1 cellular context compared by ENCODE assay signal in genomic region chr17:75610103-75610984, GRCh38.
TF ChIP-seq lines count a peak whose summit lies in the region.

No MANE protein-coding gene starts in this region.

TF ChIP-seq in HepG2, 621 proteins besides CTCF, POLR2A, EP300 and RAD21 (continued from another document):
- no peak for TF ChIP-seq TCF12 (IDR thresholded peaks at IDR 0.05)
- no peak for TF ChIP-seq TCF12 (CRISPR knock-in tag; IDR thresholded peaks at IDR 0.05)
- TF ChIP-seq SIN3A (IDR thresholded peaks at IDR 0.05; ENCODE audit: borderline replicate concordance, low read depth, low read length), result peak; percentile 13; the same call in 1 of the 2 replicates
- TF ChIP-seq SMYD3 (CRISPR knock-in tag; IDR thresholded peaks at IDR 0.05), result no peak
- 0 out of 2 replicates have a peak, but pooled peaks have one; percentile 43 for TF ChIP-seq ZNF747 (CRISPR knock-in tag; IDR thresholded peaks at IDR 0.05; ENCODE audit: borderline replicate concordance)
- no peak for TF ChIP-seq ZSCAN22 (CRISPR knock-in tag; IDR thresholded peaks at IDR 0.05)
- TF ChIP-seq ZNF292 (CRISPR knock-in tag; IDR thresholded peaks at IDR 0.05; ENCODE audit: borderline replicate concordance, low read depth), result peak; percentile 61; the same call in 1 of the 2 replicates
- TF ChIP-seq STAG1 (CRISPR knock-in tag; IDR thresholded peaks at IDR 0.05), result peak; percentile 4; the same call in 1 of the 2 replicates
- no peak for TF ChIP-seq ZFP82 (CRISPR knock-in tag; IDR thresholded peaks at IDR 0.05; ENCODE audit: borderline replicate concordance)
- peak; percentile 40; the same call in 1 of the 2 replicates for TF ChIP-seq PHF8 (CRISPR knock-in tag; IDR thresholded peaks at IDR 0.05)
- TF ChIP-seq ZBTB10 (CRISPR knock-in tag; IDR thresholded peaks at IDR 0.05; ENCODE audit: borderline replicate concordance), result peak; percentile 85; the same call in 1 of the 2 replicates
- TF ChIP-seq ZNF460 (CRISPR knock-in tag; IDR thresholded peaks at IDR 0.05; ENCODE audit: borderline replicate concordance), result no peak
- peak; percentile 32; the same call in 1 of the 2 replicates for TF ChIP-seq HDAC2 (CRISPR knock-in tag; IDR thresholded peaks at IDR 0.05)
- peak; percentile 100 for TF ChIP-seq HNRNPL (IDR thresholded peaks at IDR 0.05; ENCODE audit: low read depth, low read length)
- TF ChIP-seq ZMYM4 (CRISPR knock-in tag; IDR thresholded peaks at IDR 0.05), result no peak
- TF ChIP-seq NFAT5 (CRISPR knock-in tag; IDR thresholded peaks at IDR 0.05), result 0 out of 2 replicates have a peak, but pooled peaks have one; percentile 38
- TF ChIP-seq YEATS4 (CRISPR knock-in tag; IDR thresholded peaks at IDR 0.05; ENCODE audit: borderline replicate concordance), result peak; percentile 19; the same call in 1 of the 2 replicates
- no peak for TF ChIP-seq ZNF224 (CRISPR knock-in tag; IDR thresholded peaks at IDR 0.05)
- TF ChIP-seq ATF7-NPFF (CRISPR knock-in tag; IDR thresholded peaks at IDR 0.05; ENCODE audit: low read depth), result no peak
- no peak for TF ChIP-seq LRRFIP1 (CRISPR knock-in tag; conservative IDR thresholded peaks at IDR 0.05)
- TF ChIP-seq MAZ (IDR thresholded peaks at IDR 0.05; ENCODE audit: borderline replicate concordance, low read depth, low read length), result no peak
- peak; percentile 60; the same call in 1 of the 2 replicates for TF ChIP-seq MAZ (CRISPR knock-in tag; IDR thresholded peaks at IDR 0.05; ENCODE audit: low read depth)
- peak; percentile 67; the same call in 1 of the 2 replicates for TF ChIP-seq ZNF572 (CRISPR knock-in tag; IDR thresholded peaks at IDR 0.05)
- TF ChIP-seq ZNF776 (CRISPR knock-in tag; IDR thresholded peaks at IDR 0.05), result 0 out of 2 replicates have a peak, but pooled peaks have one; percentile 45
- TF ChIP-seq ZNF7 (CRISPR knock-in tag; IDR thresholded peaks at IDR 0.05), result no peak
- no peak for TF ChIP-seq SATB2 (CRISPR knock-in tag; IDR thresholded peaks at IDR 0.05)
- no peak for TF ChIP-seq GPBP1L1 (CRISPR knock-in tag; IDR thresholded peaks at IDR 0.05)
- TF ChIP-seq NR2F6 (IDR thresholded peaks at IDR 0.05), result peak; percentile 58
- peak; percentile 42; the same call in 1 of the 2 replicates for TF ChIP-seq NR2F6 (CRISPR knock-in tag; IDR thresholded peaks at IDR 0.05)
- peak; percentile 99 for TF ChIP-seq ZNF317 (CRISPR knock-in tag; IDR thresholded peaks at IDR 0.05)
- 0 out of 2 replicates have a peak, but pooled peaks have one; percentile 34 for TF ChIP-seq FIP1L1 (IDR thresholded peaks at IDR 0.05; ENCODE audit: borderline replicate concordance, insufficient read depth, low read depth, low read length)
- 0 out of 2 replicates have a peak, but pooled peaks have one; percentile 40 for TF ChIP-seq ZSCAN20 (CRISPR knock-in tag; IDR thresholded peaks at IDR 0.05; ENCODE audit: borderline replicate concordance)
- TF ChIP-seq ZNF614 (CRISPR knock-in tag; IDR thresholded peaks at IDR 0.05; ENCODE audit: borderline replicate concordance), result no peak
- peak; percentile 33; the same call in 1 of the 2 replicates for TF ChIP-seq SMAD3 (CRISPR knock-in tag; IDR thresholded peaks at IDR 0.05)
- no peak for TF ChIP-seq ZBTB14 (CRISPR knock-in tag; IDR thresholded peaks at IDR 0.05)
- TF ChIP-seq NR1H2 (CRISPR knock-in tag; IDR thresholded peaks at IDR 0.05; ENCODE audit: borderline replicate concordance, low read depth), result no peak
- peak; percentile 34; the same call in 1 of the 2 replicates for TF ChIP-seq FOXO1 (CRISPR knock-in tag; IDR thresholded peaks at IDR 0.05)
- TF ChIP-seq NFKB2 (CRISPR knock-in tag; IDR thresholded peaks at IDR 0.05; ENCODE audit: borderline replicate concordance), result no peak
- no peak for TF ChIP-seq FOXO4 (CRISPR knock-in tag; conservative IDR thresholded peaks at IDR 0.05)
- no peak for TF ChIP-seq ELF4 (CRISPR knock-in tag; IDR thresholded peaks at IDR 0.05; ENCODE audit: borderline replicate concordance)
- peak; percentile 42; the same call in 1 of the 2 replicates for TF ChIP-seq ZNF589 (CRISPR knock-in tag; conservative IDR thresholded peaks at IDR 0.05)
- no peak for TF ChIP-seq REXO4 (CRISPR knock-in tag; IDR thresholded peaks at IDR 0.05; ENCODE audit: borderline replicate concordance)
- no peak for TF ChIP-seq ZNF441 (CRISPR knock-in tag; IDR thresholded peaks at IDR 0.05; ENCODE audit: borderline replicate concordance)
- TF ChIP-seq ZSCAN29 (CRISPR knock-in tag; conservative IDR thresholded peaks at IDR 0.05), result 0 out of 2 replicates have a peak, but pooled peaks have one; percentile 21
- TF ChIP-seq ATAD3A (CRISPR knock-in tag; IDR thresholded peaks at IDR 0.05), result no peak
- TF ChIP-seq YY1 (IDR thresholded peaks at IDR 0.05; ENCODE audit: insufficient read depth, insufficient replicate concordance, low read depth, low read length), result no peak
- no peak for TF ChIP-seq ZNF782 (CRISPR knock-in tag; IDR thresholded peaks at IDR 0.05; ENCODE audit: borderline replicate concordance)
- peak; percentile 38 for TF ChIP-seq ZNF883 (CRISPR knock-in tag; IDR thresholded peaks at IDR 0.05; ENCODE audit: not compliant biosample characterization)
- no peak for TF ChIP-seq ZNF251 (CRISPR knock-in tag; IDR thresholded peaks at IDR 0.05)
